In the genomic region with DNA sequence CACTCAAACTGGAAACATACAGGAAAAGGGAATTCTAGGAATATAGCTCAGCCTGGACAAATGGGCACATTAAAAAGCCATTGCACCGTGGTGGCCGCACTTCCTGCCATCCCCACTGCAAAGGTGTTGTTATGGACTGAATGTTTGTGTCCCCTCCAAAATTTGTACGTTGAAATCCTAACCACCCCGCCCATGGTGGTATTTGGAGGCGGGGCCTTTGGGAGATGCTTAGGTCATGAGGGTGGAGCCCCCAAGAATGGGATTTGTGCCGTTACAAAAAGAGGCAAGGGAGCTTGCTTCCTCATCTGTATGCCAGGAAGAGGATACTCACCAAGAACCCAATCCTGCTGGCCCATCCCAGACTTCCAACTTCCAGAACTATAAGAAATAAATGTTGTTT, we compare ENCODE assay signal across 17 cellular contexts. TPM values are rescaled to one million over a fixed set of nuclear protein-coding genes. Genes with fewer than 3 reads are reported as not detected.
A peak's percentile ranks its signal among the peaks of the same experiment; 100 is the strongest.
DNase-seq lines count a peak whose midpoint lies in the region; ATAC-seq, FAIRE-seq and TF ChIP-seq lines count a peak whose summit lies in the region.
"Had no signal": no experiment of that assay in that cellular context is flagged by ENCODE, and none has a peak within 500 bp of the region (broad histone marks: within the 10 kb centered on the region; RNA-seq: fewer than 3 reads in every experiment).

No MANE protein-coding gene starts in this region.

- intact Hi-C loops in CD4-positive, alpha-beta memory T cell (cut with micrococcal nuclease): no loop called here
- intact Hi-C loops in K562 (cut with micrococcal nuclease): loop anchor here (5.0 to 10.0 kb wide), 2 partner anchors 57 to 296 kb away; partner anchors contain the start of gene CCT5
- intact Hi-C loops in vagina (cut with DNase I): no loop called here

- H2AFZ ChIP-seq in K562 (ENCODE audit: low read depth, low read length): peak overlapping the region; percentile 88

- peak overlapping the region; percentile 2 to 47; a peak in 3 of 4 replicates for H3K9ac ChIP-seq in K562 (ENCODE audit: insufficient read depth in 1 of 2, low read depth in 2 of 2, low read length in 2 of 2)

- TF ChIP-seq RAD21 in K562 (CRISPR knock-in tag; conservative IDR thresholded peaks at IDR 0.05 in 1 of 2, IDR thresholded peaks at IDR 0.05 in 1 of 2): no peak

- no peak overlapping the region for H3K27ac ChIP-seq in CD4-positive, alpha-beta memory T cell (ENCODE audit: low read depth, low read length)
- H3K27ac ChIP-seq in K562 (ENCODE audit: extremely low read depth, low read depth, low read length) (peak overlapping the region; percentile 82), vagina (no peak overlapping the region)
- H3K27ac ChIP-seq: cardiac muscle cell, SJSA1 had no signal

- H4K20me1 ChIP-seq in K562 (replicated peaks; ENCODE audit: control insufficient read depth, insufficient read depth, low read length): no peaks in the 10 kb centered on the region

- TF ChIP-seq EP300 in K562 (IDR thresholded peaks at IDR 0.05; ENCODE audit: low read length): 0 out of 2 replicates have a peak, but pooled peaks have one; percentile 10

- TF ChIP-seq CTCF in HFFc6 (IDR thresholded peaks at IDR 0.05) (no peak), K562 (IDR thresholded peaks at IDR 0.05 in 2 of 3, conservative IDR thresholded peaks at IDR 0.05 in 1 of 3; ENCODE audit: insufficient read depth in 2 of 3, low read depth in 1 of 3, low read length in 3 of 3) (no peak), vagina (IDR thresholded peaks at IDR 0.05) (no peak)

- WGBS in K562 (ENCODE audit: insufficient coverage, low coverage, missing lambda C conversion rate): 10% methylated on average over 6 of the region's 6 CpGs

- H3K27me3 Mint-ChIP-seq in CD4-positive, alpha-beta memory T cell: peaks cover 4 to 11% of the 10 kb centered on the region in 2 donors
- peaks cover 2% of the 10 kb centered on the region; the same call in 1 of the 2 replicates for H3K27me3 Mint-ChIP-seq in HFFc6 (ENCODE audit: insufficient read depth)
- H3K27me3 Mint-ChIP-seq in natural killer cell treated with Interleukin-12 subunit alpha and Interleukin-12 subunit beta and Interleukin-15 and Interleukin-18, amount 100 ng/mL, for 72 hours: peaks cover 27 to 31% of the 10 kb centered on the region in 2 donors
- peaks cover 19% of the 10 kb centered on the region for H3K27me3 Mint-ChIP-seq in activated CD4-positive, alpha-beta memory T cell treated with anti-CD3 and anti-CD28 coated beads, Interleukin-2, amount 10 ng/mL, durations not matched to agents 7 days and 5 days

- no peaks in the 10 kb centered on the region for H3K36me3 Mint-ChIP-seq in CD4-positive, alpha-beta memory T cell
- no peaks in the 10 kb centered on the region; the same call in 1 of the 2 replicates for H3K36me3 Mint-ChIP-seq in HFFc6 (ENCODE audit: low read depth)
- no peaks in the 10 kb centered on the region for H3K36me3 Mint-ChIP-seq in natural killer cell treated with Interleukin-12 subunit alpha and Interleukin-12 subunit beta and Interleukin-15 and Interleukin-18, amount 100 ng/mL, for 72 hours
- peaks cover 6% of the 10 kb centered on the region for H3K36me3 Mint-ChIP-seq in activated CD4-positive, alpha-beta memory T cell treated with anti-CD3 and anti-CD28 coated beads, Interleukin-2, amount 10 ng/mL, durations not matched to agents 7 days and 5 days (ENCODE audit: low read depth)

- TF ChIP-seq POLR2A in K562 (conservative IDR thresholded peaks at IDR 0.05) (no peak; the same call in 1 of the 2 replicates), vagina (IDR thresholded peaks at IDR 0.05) (no peak)

- peaks cover 4 to 9% (median 6%) of the 10 kb centered on the region in 4 donors for H3K4me1 Mint-ChIP-seq in CD4-positive, alpha-beta memory T cell
- peaks cover 54% of the 10 kb centered on the region for H3K4me1 Mint-ChIP-seq in HFFc6 (ENCODE audit: low read depth)
- H3K4me1 Mint-ChIP-seq in natural killer cell treated with Interleukin-12 subunit alpha and Interleukin-12 subunit beta and Interleukin-15 and Interleukin-18, amount 100 ng/mL, for 72 hours (ENCODE audit: low read depth in 2 of 2): peaks cover 9 to 13% of the 10 kb centered on the region in 2 donors
- H3K4me1 Mint-ChIP-seq in activated CD4-positive, alpha-beta memory T cell treated with anti-CD3 and anti-CD28 coated beads, Interleukin-2, amount 10 ng/mL, durations not matched to agents 7 days and 5 days: peaks cover 19% of the 10 kb centered on the region

- no peak overlapping the region for H3K4me3 ChIP-seq in CD4-positive, alpha-beta memory T cell (ENCODE audit: low read length in 2 of 2)
- peak overlapping the region; percentile 7; the same call in 1 of the 2 replicates for H3K4me3 ChIP-seq in K562
- H3K4me3 ChIP-seq in vagina: no peak overlapping the region
- H3K4me3 ChIP-seq: cardiac muscle cell, SJSA1 had no signal

- peaks cover 39% of the 10 kb centered on the region for H3K79me2 ChIP-seq in K562 (ENCODE audit: control insufficient read depth, insufficient read depth, low read length)

- peaks cover 0 to 2% (median 0%) of the 10 kb centered on the region in 8 donors for H3K9me3 Mint-ChIP-seq in CD4-positive, alpha-beta memory T cell
- H3K9me3 Mint-ChIP-seq in HFFc6: no peaks in the 10 kb centered on the region
- H3K9me3 Mint-ChIP-seq in natural killer cell treated with Interleukin-12 subunit alpha and Interleukin-12 subunit beta and Interleukin-15 and Interleukin-18, amount 100 ng/mL, for 72 hours: no peaks in the 10 kb centered on the region
- H3K9me3 Mint-ChIP-seq in activated CD4-positive, alpha-beta memory T cell treated with anti-CD3 and anti-CD28 coated beads, Interleukin-2, amount 10 ng/mL, durations not matched to agents 7 days and 5 days: no peaks in the 10 kb centered on the region

- FAIRE-seq in K562 (lab: Jason Lieb, UNC): peak; percentile 70
- FAIRE-seq: TTC549 had no signal

- H3K9me1 ChIP-seq in K562 (ENCODE audit: control insufficient read depth, insufficient read depth, low read length): no peaks in the 10 kb centered on the region

- H3K4me2 ChIP-seq in K562 (ENCODE audit: insufficient read depth, low read length): peak overlapping the region; percentile 71

- H3K27me3 ChIP-seq in CD4-positive, alpha-beta memory T cell (ENCODE audit: insufficient read depth, low read length): no peaks in the 10 kb centered on the region
- H3K27me3 ChIP-seq in K562 (ENCODE audit: control insufficient read depth in 2 of 2, insufficient read depth in 2 of 2, low read length in 2 of 2) (no peaks in the 10 kb centered on the region), vagina (no peaks in the 10 kb centered on the region)
- H3K27me3 ChIP-seq: SJSA1 had no signal

- DNase-seq in CD4-positive, alpha-beta memory T cell: no peak
- DNase-seq in HFFc6 (no peak), K562 (ENCODE audit: extremely low read depth in 1 of 4, low spot score in 3 of 4) (peak in 3 of 4 experiments; percentile 45 to 86 (median 66)), vagina (ENCODE audit: extremely low spot score in 2 of 2) (no peak), NK-92 (lab: John Stamatoyannopoulos, UW; ENCODE audit: unreplicated experiment) (no peak)
- DNase-seq in natural killer cell treated with Interleukin-12 subunit alpha and Interleukin-12 subunit beta and Interleukin-15 and Interleukin-18, amount 100 ng/mL, for 72 hours (ENCODE audit: low spot score): no peak
- DNase-seq in activated CD4-positive, alpha-beta memory T cell treated with anti-CD3 and anti-CD28 coated beads, Interleukin-2, amount 10 ng/mL, durations not matched to agents 7 days and 5 days: no peak
- DNase-seq: activated gamma-delta T cell treated with Interleukin-2 at 50 U/mL for 16 hours; AML-193; effector CD8-positive, alpha-beta T cell; hypothalamus; NCI-H146; NCI-H446; stimulated activated CD4-positive, alpha-beta T cell treated with anti-CD3 and anti-CD28 coated beads, Interleukin-15, amount 100 ng/mL, for 24 hours had no signal

- H3K9me3 ChIP-seq in CD4-positive, alpha-beta memory T cell (ENCODE audit: control insufficient read depth in 1 of 2, low read length in 2 of 2): no peaks in the 10 kb centered on the region
- H3K9me3 ChIP-seq in K562 (replicated peaks; ENCODE audit: control insufficient read depth, insufficient read depth, low read depth, low read length) (no peaks in the 10 kb centered on the region), vagina (no peaks in the 10 kb centered on the region)
- H3K9me3 ChIP-seq: SJSA1 had no signal

- peak; percentile 48 for ATAC-seq in K562
- no peak for ATAC-seq in natural killer cell treated with Interleukin-12 subunit alpha and Interleukin-12 subunit beta and Interleukin-15 and Interleukin-18, amount 100 ng/mL, for 72 hours

- no TSS peak for BruUV-seq in K562 (replicated peaks; lab: Mats Ljungman, UMichigan)

- peaks cover 4% of the 10 kb centered on the region for H3K4me1 ChIP-seq in CD4-positive, alpha-beta memory T cell (ENCODE audit: insufficient read depth, low read length)
- H3K4me1 ChIP-seq in K562 (replicated peaks in 1 of 2; ENCODE audit: control insufficient read depth in 2 of 2, insufficient read depth in 2 of 2, low read length in 2 of 2) (peaks cover 50 to 64% of the 10 kb centered on the region in 2 experiments), vagina (peaks cover 17% of the 10 kb centered on the region)

- CTCF ChIA-PET in CD4-positive, alpha-beta memory T cell (lab: Charles Lee; ENCODE audit: partially characterized antibody): no interaction called here
- CTCF ChIA-PET in K562 (lab: Yijun Ruan, JAX; ENCODE audit: low intra/inter-chr PET ratio): no interaction called here
- CTCF ChIA-PET in activated CD4-positive, alpha-beta memory T cell treated with anti-CD3 and anti-CD28 coated beads, Interleukin-2, amount 10 ng/mL, durations not matched to agents 7 days and 5 days (lab: Charles Lee): no interaction called here

- H3K36me3 ChIP-seq in CD4-positive, alpha-beta memory T cell (ENCODE audit: insufficient read depth, low read length): no peaks in the 10 kb centered on the region
- H3K36me3 ChIP-seq in K562 (ENCODE audit: control insufficient read depth, insufficient read depth, low read length): peaks cover 13% of the 10 kb centered on the region; the same call in 2 of the 3 replicates
- H3K36me3 ChIP-seq in vagina: no peaks in the 10 kb centered on the region
- H3K36me3 ChIP-seq: cardiac muscle cell, SJSA1 had no signal

- in situ Hi-C loops in K562 (cut with MboI): no loop called here

- no peak overlapping the region for H3K27ac Mint-ChIP-seq in CD4-positive, alpha-beta memory T cell
- H3K27ac Mint-ChIP-seq in HFFc6: 0 out of 2 replicates have a peak overlapping the region, but pooled peaks have one; percentile 26
- no peak overlapping the region for H3K27ac Mint-ChIP-seq in natural killer cell treated with Interleukin-12 subunit alpha and Interleukin-12 subunit beta and Interleukin-15 and Interleukin-18, amount 100 ng/mL, for 72 hours
- H3K27ac Mint-ChIP-seq in activated CD4-positive, alpha-beta memory T cell treated with anti-CD3 and anti-CD28 coated beads, Interleukin-2, amount 10 ng/mL, durations not matched to agents 7 days and 5 days: no peak overlapping the region

- H3K4me3 Mint-ChIP-seq in CD4-positive, alpha-beta memory T cell: peak overlapping the region in 6 of 8 donors; percentile 15 to 71 (median 58)
- H3K4me3 Mint-ChIP-seq in HFFc6: peak overlapping the region; percentile 63
- H3K4me3 Mint-ChIP-seq in natural killer cell treated with Interleukin-12 subunit alpha and Interleukin-12 subunit beta and Interleukin-15 and Interleukin-18, amount 100 ng/mL, for 72 hours: peak overlapping the region; percentile 20
- H3K4me3 Mint-ChIP-seq in activated CD4-positive, alpha-beta memory T cell treated with anti-CD3 and anti-CD28 coated beads, Interleukin-2, amount 10 ng/mL, durations not matched to agents 7 days and 5 days: no peak overlapping the region

- POLR2A ChIA-PET in CD4-positive, alpha-beta memory T cell (lab: Charles Lee; ENCODE audit: partially characterized antibody): no interaction called here
- POLR2A ChIA-PET in K562 (lab: Yijun Ruan, JAX): interaction anchor here (0.6 to 4.9 kb wide), 10 partner anchors 10 to 164 kb away, joined by 3 to 31 read pairs (median 4); partner anchors contain the start of gene MARCHF6
- POLR2A ChIA-PET in activated CD4-positive, alpha-beta memory T cell treated with anti-CD3 and anti-CD28 coated beads, Interleukin-2, amount 10 ng/mL, durations not matched to agents 7 days and 5 days (lab: Charles Lee): interaction anchor here (0.9 kb wide), 1 partner anchor 44 kb away, joined by 3 read pairs; the partner anchor contains the start of gene MARCHF6

RNA-seq across cellular contexts. Expression of gene CMBL, which starts 1.1 kb away (rescaled TPM):
- 1 to 10 TPM; 1.5 to 1.9 TPM for total RNA-seq in CD4-positive, alpha-beta memory T cell
- polyA plus RNA-seq in CD4-positive, alpha-beta memory T cell: under 1 TPM in 1 of 2 donors, not detected in 1; 0.33 TPM
- 10 to 100 TPM; 30.2 to 39.0 (median 38.0) TPM for total RNA-seq in HFFc6 (2021; fragmentation: NEBNext Ultra II Directional; extraction: Animal tissue kit (Norgen Biotek cat#: 25700))
- total RNA-seq in K562 (2011; cell fraction: chromatin; rRNA removed; ENCODE audit: low replicate concordance): 57.6 and 73.6 TPM in 2 replicates
- 41.8 and 51.0 TPM in 2 replicates for total RNA-seq in K562 (2011; cell fraction: nucleolus; rRNA removed)
- total RNA-seq in K562 (2011; cell fraction: nucleoplasm; rRNA removed): 60.6 and 76.3 TPM in 2 replicates
- total RNA-seq in K562 (2014; rRNA removed) (22.6 and 30.0 TPM in 2 replicates), K562 (2014; rRNA removed; fragmentation: Illumina TruSeq; extraction: Trizol) (68.2 and 86.7 TPM in 2 replicates), K562 (2015; rRNA removed; fragmentation: Illumina TruSeq; extraction: Trizol) (54.7 and 55.5 TPM in 2 replicates), K562 (2021) (119 and 121 TPM in 2 replicates), vagina (5.9 TPM)
- polyA plus RNA-seq in K562 (2011; rRNA removed) (183 and 192 TPM in 2 replicates), K562 (2014; fragmentation: Illumina TruSeq; extraction: Trizol) (140 and 144 TPM in 2 replicates), K562 (2014; fragmentation: Nextera tagmentation; extraction: Ambion mirVana) (10 to 100 TPM; 53.4 to 71.1 TPM), K562 (2014; rRNA removed) (109 and 128 TPM in 2 replicates)
- polyA plus RNA-seq in K562 (2011; cell fraction: cytosol; rRNA removed): 228 and 464 TPM in 2 replicates
- polyA plus RNA-seq in K562 (2011; cell fraction: nucleus; rRNA removed): 27.2 and 28.4 TPM in 2 replicates
- 129 and 225 TPM in 2 replicates for polyA plus RNA-seq in K562 (2012)
- 176 TPM in 2 replicates for polyA minus RNA-seq in K562 (2011; rRNA and poly(A)+ RNA removed)
- 200 and 213 TPM in 2 replicates for polyA minus RNA-seq in K562 (2011; cell fraction: cytosol; rRNA and poly(A)+ RNA removed)
- polyA minus RNA-seq in K562 (2011; cell fraction: nucleus; rRNA and poly(A)+ RNA removed): 23.2 and 39.3 TPM in 2 replicates
- under 1 TPM in 1 of 2 donors, not detected in 1; 0.36 TPM for total RNA-seq in natural killer cell treated with Interleukin-12 subunit alpha and Interleukin-12 subunit beta and Interleukin-15 and Interleukin-18, amount 100 ng/mL, for 72 hours
- total RNA-seq in activated CD4-positive, alpha-beta memory T cell treated with anti-CD3 and anti-CD28 coated beads, Interleukin-2, amount 10 ng/mL, durations not matched to agents 7 days and 5 days: 1 to 10 TPM; 1.7 to 2.0 TPM

RNA-seq across cellular contexts. Expression of gene MARCHF6, which starts 44.7 kb away (rescaled TPM):
- 100 to 1,000 TPM; 195 to 203 TPM for total RNA-seq in CD4-positive, alpha-beta memory T cell
- polyA plus RNA-seq in CD4-positive, alpha-beta memory T cell: 10 to 100 TPM; 25.4 to 58.1 TPM
- total RNA-seq in HFFc6 (2021; fragmentation: NEBNext Ultra II Directional; extraction: Animal tissue kit (Norgen Biotek cat#: 25700)): 100 to 1,000 TPM; 129 to 194 (median 156) TPM
- 561 and 734 TPM in 2 replicates for total RNA-seq in K562 (2011; cell fraction: chromatin; rRNA removed; ENCODE audit: low replicate concordance)
- 300 and 404 TPM in 2 replicates for total RNA-seq in K562 (2011; cell fraction: nucleolus; rRNA removed)
- total RNA-seq in K562 (2011; cell fraction: nucleoplasm; rRNA removed): 460 and 488 TPM in 2 replicates
- 68.1 and 82.1 TPM in 2 replicates for total RNA-seq in K562 (2014; rRNA removed)
- 110 and 145 TPM in 2 replicates for total RNA-seq in K562 (2014; rRNA removed; fragmentation: Illumina TruSeq; extraction: Trizol)
- total RNA-seq in K562 (2015; rRNA removed; fragmentation: Illumina TruSeq; extraction: Trizol): 73.8 and 74.1 TPM in 2 replicates
- 173 and 197 TPM in 2 replicates for total RNA-seq in K562 (2021)
- 363 and 456 TPM in 2 replicates for polyA plus RNA-seq in K562 (2011; rRNA removed)
- 108 and 266 TPM in 2 replicates for polyA plus RNA-seq in K562 (2011; cell fraction: cytosol; rRNA removed)
- polyA plus RNA-seq in K562 (2011; cell fraction: nucleus; rRNA removed): 690 and 1,115 TPM in 2 replicates
- 113 TPM in 2 replicates for polyA plus RNA-seq in K562 (2012)
- polyA plus RNA-seq in K562 (2014; fragmentation: Illumina TruSeq; extraction: Trizol): 97.2 and 107 TPM in 2 replicates
- 100 to 1,000 TPM; 170 to 176 TPM for polyA plus RNA-seq in K562 (2014; fragmentation: Nextera tagmentation; extraction: Ambion mirVana)
- polyA plus RNA-seq in K562 (2014; rRNA removed): 113 and 116 TPM in 2 replicates
- polyA minus RNA-seq in K562 (2011; rRNA and poly(A)+ RNA removed): 714 and 809 TPM in 2 replicates
- 187 and 222 TPM in 2 replicates for polyA minus RNA-seq in K562 (2011; cell fraction: cytosol; rRNA and poly(A)+ RNA removed)
- polyA minus RNA-seq in K562 (2011; cell fraction: nucleus; rRNA and poly(A)+ RNA removed): 218 and 284 TPM in 2 replicates
- total RNA-seq in natural killer cell treated with Interleukin-12 subunit alpha and Interleukin-12 subunit beta and Interleukin-15 and Interleukin-18, amount 100 ng/mL, for 72 hours: 100 to 1,000 TPM; 114 to 120 TPM
- 68.8 TPM for total RNA-seq in vagina
- total RNA-seq in activated CD4-positive, alpha-beta memory T cell treated with anti-CD3 and anti-CD28 coated beads, Interleukin-2, amount 10 ng/mL, durations not matched to agents 7 days and 5 days: 100 to 1,000 TPM; 101 to 109 TPM

RNA-seq across cellular contexts. Expression of gene CCT5, which starts 58.8 kb away (rescaled TPM):
- total RNA-seq in CD4-positive, alpha-beta memory T cell: 10 to 100 TPM; 92.7 to 93.3 TPM
- 100 to 1,000 TPM; 203 to 236 TPM for polyA plus RNA-seq in CD4-positive, alpha-beta memory T cell
- total RNA-seq in HFFc6 (2021; fragmentation: NEBNext Ultra II Directional; extraction: Animal tissue kit (Norgen Biotek cat#: 25700)): 100 to 1,000 TPM; 274 to 362 (median 330) TPM
- total RNA-seq in K562 (2011; cell fraction: chromatin; rRNA removed; ENCODE audit: low replicate concordance): 239 and 473 TPM in 2 replicates
- 160 and 181 TPM in 2 replicates for total RNA-seq in K562 (2011; cell fraction: nucleolus; rRNA removed)
- total RNA-seq in K562 (2011; cell fraction: nucleoplasm; rRNA removed): 271 and 310 TPM in 2 replicates
- total RNA-seq in K562 (2014; rRNA removed) (1,056 and 1,105 TPM in 2 replicates), K562 (2014; rRNA removed; fragmentation: Illumina TruSeq; extraction: Trizol) (1,310 and 1,339 TPM in 2 replicates), K562 (2015; rRNA removed; fragmentation: Illumina TruSeq; extraction: Trizol) (1,290 and 1,307 TPM in 2 replicates), K562 (2021) (782 and 792 TPM in 2 replicates), vagina (83.2 TPM)
- polyA plus RNA-seq in K562 (2011; rRNA removed) (773 and 1,153 TPM in 2 replicates), K562 (2014; fragmentation: Illumina TruSeq; extraction: Trizol) (1,097 and 1,170 TPM in 2 replicates), K562 (2014; fragmentation: Nextera tagmentation; extraction: Ambion mirVana) (1,000 to 10,000 TPM in 1 of 2 experiments, 100 to 1,000 TPM in 1; 926 to 1,606 TPM), K562 (2014; rRNA removed) (798 and 941 TPM in 2 replicates)
- 486 and 691 TPM in 2 replicates for polyA plus RNA-seq in K562 (2011; cell fraction: cytosol; rRNA removed)
- 304 and 417 TPM in 2 replicates for polyA plus RNA-seq in K562 (2011; cell fraction: nucleus; rRNA removed)
- polyA plus RNA-seq in K562 (2012): 564 and 1,172 TPM in 2 replicates
- 2,049 and 2,472 TPM in 2 replicates for polyA minus RNA-seq in K562 (2011; rRNA and poly(A)+ RNA removed)
- 548 and 692 TPM in 2 replicates for polyA minus RNA-seq in K562 (2011; cell fraction: cytosol; rRNA and poly(A)+ RNA removed)
- polyA minus RNA-seq in K562 (2011; cell fraction: nucleus; rRNA and poly(A)+ RNA removed): 155 and 246 TPM in 2 replicates
- 100 to 1,000 TPM; 311 to 417 TPM for total RNA-seq in natural killer cell treated with Interleukin-12 subunit alpha and Interleukin-12 subunit beta and Interleukin-15 and Interleukin-18, amount 100 ng/mL, for 72 hours
- total RNA-seq in activated CD4-positive, alpha-beta memory T cell treated with anti-CD3 and anti-CD28 coated beads, Interleukin-2, amount 10 ng/mL, durations not matched to agents 7 days and 5 days: 100 to 1,000 TPM; 220 to 223 TPM

RNA-seq across cellular contexts. Expression of gene ATPSCKMT, which starts 59.2 kb away (rescaled TPM):
- total RNA-seq in CD4-positive, alpha-beta memory T cell: 10 to 100 TPM; 15.9 to 17.9 TPM
- polyA plus RNA-seq in CD4-positive, alpha-beta memory T cell: 10 to 100 TPM in 1 of 2 donors, 1 to 10 TPM in 1; 8.6 to 11.4 TPM
- 10 to 100 TPM; 16.3 to 26.2 (median 18.8) TPM for total RNA-seq in HFFc6 (2021; fragmentation: NEBNext Ultra II Directional; extraction: Animal tissue kit (Norgen Biotek cat#: 25700))
- total RNA-seq in K562 (2011; cell fraction: chromatin; rRNA removed; ENCODE audit: low replicate concordance): 63.3 and 105 TPM in 2 replicates
- total RNA-seq in K562 (2011; cell fraction: nucleolus; rRNA removed): 33.5 and 38.3 TPM in 2 replicates
- 54.5 and 67.1 TPM in 2 replicates for total RNA-seq in K562 (2011; cell fraction: nucleoplasm; rRNA removed)
- 26.2 and 30.2 TPM in 2 replicates for total RNA-seq in K562 (2014; rRNA removed)
- 44.4 and 46.2 TPM in 2 replicates for total RNA-seq in K562 (2014; rRNA removed; fragmentation: Illumina TruSeq; extraction: Trizol)
- total RNA-seq in K562 (2015; rRNA removed; fragmentation: Illumina TruSeq; extraction: Trizol): 29.5 and 32.4 TPM in 2 replicates
- 29.1 and 32.2 TPM in 2 replicates for total RNA-seq in K562 (2021)
- polyA plus RNA-seq in K562 (2011; rRNA removed): 32.1 and 46.8 TPM in 2 replicates
- 11.9 and 39.5 TPM in 2 replicates for polyA plus RNA-seq in K562 (2011; cell fraction: cytosol; rRNA removed)
- 38.0 and 40.7 TPM in 2 replicates for polyA plus RNA-seq in K562 (2011; cell fraction: nucleus; rRNA removed)
- polyA plus RNA-seq in K562 (2012): 22.4 and 28.9 TPM in 2 replicates
- 36.9 and 41.1 TPM in 2 replicates for polyA plus RNA-seq in K562 (2014; fragmentation: Illumina TruSeq; extraction: Trizol)
- 10 to 100 TPM; 36.6 to 40.7 TPM for polyA plus RNA-seq in K562 (2014; fragmentation: Nextera tagmentation; extraction: Ambion mirVana)
- 28.3 and 38.4 TPM in 2 replicates for polyA plus RNA-seq in K562 (2014; rRNA removed)
- 48.5 and 54.2 TPM in 2 replicates for polyA minus RNA-seq in K562 (2011; rRNA and poly(A)+ RNA removed)
- polyA minus RNA-seq in K562 (2011; cell fraction: cytosol; rRNA and poly(A)+ RNA removed): 10.5 and 16.6 TPM in 2 replicates
- 20.2 and 38.1 TPM in 2 replicates for polyA minus RNA-seq in K562 (2011; cell fraction: nucleus; rRNA and poly(A)+ RNA removed)
- 10 to 100 TPM; 20.5 to 40.9 TPM for total RNA-seq in natural killer cell treated with Interleukin-12 subunit alpha and Interleukin-12 subunit beta and Interleukin-15 and Interleukin-18, amount 100 ng/mL, for 72 hours
- total RNA-seq in vagina: 26.0 TPM
- 10 to 100 TPM; 14.6 to 15.5 TPM for total RNA-seq in activated CD4-positive, alpha-beta memory T cell treated with anti-CD3 and anti-CD28 coated beads, Interleukin-2, amount 10 ng/mL, durations not matched to agents 7 days and 5 days

Comparison
In these comparisons a context has a peak if more than half of its experiments do, and no peak if none do; other contexts are left out.
1. DNase-seq: peak in K562 (3 of 4); none in CD4-positive, alpha-beta memory T cell (0 of 5), HFFc6 (single experiment), natural killer cell treated with Interleukin-12 subunit alpha and Interleukin-12 subunit beta and Interleukin-15 and Interleukin-18, amount 100 ng/mL, for 72 hours (single experiment), vagina (0 of 2), activated CD4-positive, alpha-beta memory T cell treated with anti-CD3 and anti-CD28 coated beads, Interleukin-2, amount 10 ng/mL, durations not matched to agents 7 days and 5 days (single experiment) and NK-92 (single experiment).